ENCODE assay signal across 1 cellular context in genomic region chr9:128107971-128108783, GRCh38.
TF ChIP-seq lines count a peak whose summit lies in the region.

No MANE protein-coding gene starts in this region.

TF ChIP-seq in IMR-90, 13 proteins besides CTCF, POLR2A, EP300 and RAD21:
- TF ChIP-seq BHLHE40 (IDR thresholded peaks at IDR 0.05; ENCODE audit: low read depth, low read length), result no peak
- TF ChIP-seq RCOR1 (IDR thresholded peaks at IDR 0.05; ENCODE audit: insufficient replicate concordance, low read length), result no peak
- TF ChIP-seq SMC3 (IDR thresholded peaks at IDR 0.05; ENCODE audit: low read depth, low read length), result no peak
- TF ChIP-seq MXI1 (IDR thresholded peaks at IDR 0.05; ENCODE audit: borderline replicate concordance, low read depth, low read length), result no peak
- no peak for TF ChIP-seq NFE2L2 (IDR thresholded peaks at IDR 0.05; ENCODE audit: low read depth, low read length)
- no peak for TF ChIP-seq CEBPB (IDR thresholded peaks at IDR 0.05; ENCODE audit: low read depth, low read length)
- no peak for TF ChIP-seq USF2 (IDR thresholded peaks at IDR 0.05; ENCODE audit: low read depth, low read length)
- no peak for TF ChIP-seq RFX5 (IDR thresholded peaks at IDR 0.05; ENCODE audit: low read depth, low read length)
- no peak for TF ChIP-seq MAFK (IDR thresholded peaks at IDR 0.05; ENCODE audit: low read depth, low read length)
- TF ChIP-seq FOS (IDR thresholded peaks at IDR 0.05; ENCODE audit: low read depth, low read length), result no peak
- no peak for TF ChIP-seq CHD1 (IDR thresholded peaks at IDR 0.05; ENCODE audit: low read depth, low read length)
- TF ChIP-seq ELK1 (IDR thresholded peaks at IDR 0.05; ENCODE audit: borderline replicate concordance, low read depth, low read length), result no peak
- no peak for TF ChIP-seq MAZ (IDR thresholded peaks at IDR 0.05; ENCODE audit: borderline replicate concordance, low read depth, low read length)
